Comparison of ENCODE assay signal across 25 cellular contexts in the genomic region with DNA sequence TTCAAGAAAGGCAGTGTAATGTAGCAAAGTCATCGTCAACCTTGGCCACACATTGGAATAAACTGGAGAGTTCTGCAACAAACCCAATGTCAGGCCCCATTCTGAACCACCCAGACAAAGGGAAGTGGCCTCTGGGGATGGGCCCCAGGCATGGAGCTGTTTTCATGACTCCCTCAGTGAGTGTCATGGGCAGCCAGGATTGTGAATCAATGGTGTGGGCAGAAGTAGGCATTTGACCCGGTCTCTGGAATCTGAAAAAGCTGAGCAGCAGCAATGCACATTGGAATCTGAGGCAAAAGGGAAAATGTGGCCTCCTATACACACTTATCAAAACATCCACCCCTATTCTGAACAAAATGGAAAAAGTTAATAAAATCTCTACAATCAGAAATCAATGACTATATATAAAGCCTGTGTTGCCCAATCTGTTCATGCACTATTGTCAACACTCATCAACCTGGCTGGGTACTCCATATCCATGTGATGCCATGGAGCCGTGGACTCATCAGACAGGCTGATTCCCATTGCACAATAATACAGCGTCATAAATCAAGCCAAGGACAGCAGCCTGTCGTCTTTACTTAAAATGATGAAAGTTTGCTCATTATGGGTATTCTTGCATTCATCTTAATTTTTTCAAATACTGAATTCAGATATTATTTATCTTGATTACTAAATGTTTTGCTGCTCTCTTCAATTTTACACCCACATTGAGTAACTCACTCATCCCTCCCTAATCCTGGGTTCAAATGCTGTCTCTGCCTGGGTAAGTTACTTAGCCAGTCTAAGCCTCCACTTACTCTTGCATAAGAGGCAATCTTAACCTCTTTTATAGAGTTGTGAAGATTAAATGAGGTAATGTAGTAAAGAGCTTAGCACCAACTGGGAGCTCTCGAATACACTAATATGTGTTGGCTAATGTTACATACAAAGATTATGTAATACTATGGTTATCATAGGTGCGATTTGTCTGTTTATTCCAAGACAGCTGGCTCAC.
A peak's percentile ranks its signal among the peaks of the same experiment; 100 is the strongest.
DNase-seq lines count a peak whose midpoint lies in the region; ATAC-seq and TF ChIP-seq lines count a peak whose summit lies in the region.
"Had no signal": no experiment of that assay in that cellular context is flagged by ENCODE, and none has a peak within 500 bp of the region (broad histone marks: within the 10 kb centered on the region; RNA-seq: fewer than 3 reads in every experiment).

No MANE protein-coding gene starts in this region.

- DNase-seq in HCT116 (ENCODE audit: low read depth, low spot score) (no peak), NCI-H82 treated with DMSO at 0.1 percent for 48 hours (lab: John Stamatoyannopoulos, UW; ENCODE audit: unreplicated experiment) (peak; percentile 8), renal cortical epithelial cell (ENCODE audit: low read depth) (peak; percentile 14), endothelial cell (ENCODE audit: low spot score) (no peak), foreskin melanocyte (no peak)
- DNase-seq in activated naive CD4-positive, alpha-beta T cell treated with Interleukin-2 at 50 U/mL for 16 hours, result no peak
- DNase-seq: activated B cell treated with CpG ODN at 0.5 μM for 24 hours; activated CD4-positive, alpha-beta T cell treated with anti-CD3 and anti-CD28 coated beads, Interleukin-2, amount 50 U/mL, for 48 hours; activated naive CD8-positive, alpha-beta T cell treated with anti-CD3 and anti-CD28 coated beads, Interleukin-2, amount 10 ng/mL, durations not matched to agents 7 days and 5 days; brain microvascular endothelial cell; CD4-positive, CD25-positive, alpha-beta regulatory T cell; DMS153; endodermal cell; immature natural killer cell; NCI-H1048; NCI-H187 treated with DMSO at 0.1 percent for 48 hours; NCI-H2227 treated with DMSO at 0.1 percent for 48 hours; NK-92 treated with Interleukin-12 subunit alpha and Interleukin-12 subunit beta, amount 100 ng/mL, for 24 hours; posterior cingulate gyrus; RPMI8226; substantia nigra had no signal

- no peak overlapping the region for H3K4me3 Mint-ChIP-seq in endothelial cell (ENCODE audit: unreplicated experiment)
- H3K4me3 Mint-ChIP-seq: activated B cell treated with CpG ODN at 0.5 μM for 24 hours; activated naive CD8-positive, alpha-beta T cell treated with anti-CD3 and anti-CD28 coated beads, Interleukin-2, amount 10 ng/mL, durations not matched to agents 7 days and 5 days; CD4-positive, CD25-positive, alpha-beta regulatory T cell; endodermal cell; immature natural killer cell; nephron; T-helper 2 cell treated with Interferon-gamma antibody and Interleukin-4, amounts not matched to agents 5 μg/mL and 100 μg/mL, for 36 hours had no signal

- no peaks in the 10 kb centered on the region for H3K4me1 Mint-ChIP-seq in endothelial cell (ENCODE audit: unreplicated experiment)

- H3K4me2 ChIP-seq in HCT116 (ENCODE audit: low read length), result no peak overlapping the region
- H3K4me2 ChIP-seq: KMS-11 had no signal

- H3K9me2 ChIP-seq in HCT116 (ENCODE audit: insufficient read depth), result no peaks in the 10 kb centered on the region

- peaks cover 7% of the 10 kb centered on the region for H3K27me3 Mint-ChIP-seq in endothelial cell (ENCODE audit: unreplicated experiment)

- H3K36me3 ChIP-seq in HCT116 (ENCODE audit: control insufficient read depth in 1 of 2, insufficient read depth in 2 of 2, low read length in 2 of 2), result no peaks in the 10 kb centered on the region
- H3K36me3 ChIP-seq: brain microvascular endothelial cell had no signal

- peaks cover 2 to 8% of the 10 kb centered on the region in 2 experiments; a peak in 3 of 4 replicates for H3K4me1 ChIP-seq in HCT116 (ENCODE audit: control insufficient read depth in 1 of 2, insufficient read depth in 2 of 2, low read length in 2 of 2)

- no peak overlapping the region for H2AFZ ChIP-seq in HCT116 (ENCODE audit: low read depth, low read length, poor library complexity, severe bottlenecking)

- no peak for TF ChIP-seq RAD21 in HCT116 (IDR thresholded peaks at IDR 0.05; ENCODE audit: low read depth)

- CTCF ChIA-PET in HCT116 (lab: Charles Lee), result interaction anchor here (4.3 kb wide), 1 partner anchor 205 kb away, joined by 19 read pairs; a partner anchor contains a TSS

- no peak for TF ChIP-seq POLR2A in HCT116 (IDR thresholded peaks at IDR 0.05; ENCODE audit: borderline replicate concordance, extremely low read depth, insufficient read depth, insufficient read length)

- H3K9ac ChIP-seq in HCT116 (ENCODE audit: low read length), result no peak overlapping the region
- H3K9ac ChIP-seq: KMS-11 had no signal

- H3K27ac Mint-ChIP-seq in endothelial cell (ENCODE audit: unreplicated experiment), result no peak overlapping the region
- H3K27ac Mint-ChIP-seq: activated B cell treated with CpG ODN at 0.5 μM for 24 hours; activated naive CD8-positive, alpha-beta T cell treated with anti-CD3 and anti-CD28 coated beads, Interleukin-2, amount 10 ng/mL, durations not matched to agents 7 days and 5 days; CD4-positive, CD25-positive, alpha-beta regulatory T cell; endodermal cell; immature natural killer cell; nephron; T-helper 2 cell treated with Interferon-gamma antibody and Interleukin-4, amounts not matched to agents 5 μg/mL and 100 μg/mL, for 36 hours had no signal

- POLR2A ChIA-PET in HCT116 (lab: Charles Lee), result no interaction called here

- no peaks in the 10 kb centered on the region for H3K79me2 ChIP-seq in HCT116 (ENCODE audit: insufficient read depth, low read length)

- H4K20me1 ChIP-seq in HCT116 (ENCODE audit: insufficient read depth), result no peaks in the 10 kb centered on the region

- H3K4me3 ChIP-seq in HCT116 (replicated peaks in 1 of 2; ENCODE audit: low read depth in 1 of 2, low read length in 2 of 2), result no peak overlapping the region

- ATAC-seq in HCT116 (no peak), esophagus mucosa (peak; percentile 86)

- intact Hi-C loops in HCT116 (cut with micrococcal nuclease), result loop anchor here (5.0 kb wide), 1 partner anchor 455 kb away; no protein-coding TSS in a partner anchor

- no peaks in the 10 kb centered on the region for H3K9me3 Mint-ChIP-seq in endothelial cell (ENCODE audit: unreplicated experiment)
- H3K9me3 Mint-ChIP-seq: activated B cell treated with CpG ODN at 0.5 μM for 24 hours; activated naive CD8-positive, alpha-beta T cell treated with anti-CD3 and anti-CD28 coated beads, Interleukin-2, amount 10 ng/mL, durations not matched to agents 7 days and 5 days; endodermal cell; immature natural killer cell; nephron; T-helper 2 cell treated with Interferon-gamma antibody and Interleukin-4, amounts not matched to agents 5 μg/mL and 100 μg/mL, for 36 hours had no signal

- TF ChIP-seq CTCF in HCT116 (IDR thresholded peaks at IDR 0.05 in 2 of 3, conservative IDR thresholded peaks at IDR 0.05 in 1 of 3; ENCODE audit: borderline replicate concordance in 1 of 3, insufficient read depth in 1 of 3, low read depth in 2 of 3, low read length in 2 of 3) (no peak), endothelial cell (IDR thresholded peaks at IDR 0.05; ENCODE audit: unreplicated experiment) (no peak)

- H3K9me3 ChIP-seq in HCT116 (ENCODE audit: control insufficient read depth in 1 of 2, insufficient read depth in 1 of 2, low read depth in 1 of 2, low read length in 2 of 2), result no peaks in the 10 kb centered on the region

- no peak overlapping the region for H3K27ac ChIP-seq in HCT116 (ENCODE audit: low read depth, low read length)
- H3K27ac ChIP-seq: brain microvascular endothelial cell, KMS-11 had no signal

- peaks cover 8% of the 10 kb centered on the region; the same call in 1 of the 2 replicates for H3K27me3 ChIP-seq in HCT116 (ENCODE audit: insufficient read depth, low read length)
- H3K27me3 ChIP-seq: brain microvascular endothelial cell had no signal

- BruUV-seq in HCT116 (replicated peaks; lab: Mats Ljungman, UMichigan), result no TSS peak

- RAD21 ChIA-PET in HCT116 (lab: Charles Lee; ENCODE audit: low non-redundant PET in 1 of 2, low total read pairs in 2 of 2, uncharacterized antibody in 2 of 2, unreplicated experiment in 2 of 2), result interaction anchor here in 1 of 2 experiments (0.5 kb wide), 1 partner anchor 194 kb away, joined by 5 read pairs; no protein-coding TSS in a partner anchor

- no peaks in the 10 kb centered on the region for H3K36me3 Mint-ChIP-seq in endothelial cell (ENCODE audit: low read depth, unreplicated experiment)
- H3K36me3 Mint-ChIP-seq: activated naive CD8-positive, alpha-beta T cell treated with anti-CD3 and anti-CD28 coated beads, Interleukin-2, amount 10 ng/mL, durations not matched to agents 7 days and 5 days; CD4-positive, CD25-positive, alpha-beta regulatory T cell; immature natural killer cell had no signal

TF ChIP-seq in HCT116, 20 proteins besides CTCF, POLR2A, EP300 and RAD21:
- TF ChIP-seq CEBPB (IDR thresholded peaks at IDR 0.05; ENCODE audit: low read depth) (0 out of 2 replicates have a peak, but pooled peaks have one; percentile 9), SP1 (IDR thresholded peaks at IDR 0.05; ENCODE audit: low read depth) (no peak)

Comparison
In these comparisons a context has a peak if more than half of its experiments do, and no peak if none do; other contexts are left out.
1. DNase-seq: peak in NCI-H82 treated with DMSO at 0.1 percent for 48 hours (single experiment) and renal cortical epithelial cell (single experiment); none in HCT116 (single experiment), endothelial cell (single experiment), activated naive CD4-positive, alpha-beta T cell treated with Interleukin-2 at 50 U/mL for 16 hours (single experiment) and foreskin melanocyte (single experiment).